9 cellular contexts compared by ENCODE assay signal in genomic region chr10:101120884-101121660, GRCh38. TPM values are rescaled to one million over a fixed set of nuclear protein-coding genes. Genes with fewer than 3 reads are reported as not detected.
DNase-seq lines count a peak whose midpoint lies in the region; TF ChIP-seq lines count a peak whose summit lies in the region.
"Had no signal": no experiment of that assay in that cellular context is flagged by ENCODE, and none has a peak within 500 bp of the region (broad histone marks: within the 10 kb centered on the region; RNA-seq: fewer than 3 reads in every experiment).

No MANE protein-coding gene starts in this region.

- no TSS peak for BruUV-seq in PC-9 (replicated peaks; lab: Mats Ljungman, UMichigan)

- intact Hi-C loops in activated T-helper 1 cell treated with anti-CD3 and anti-CD28 coated beads, Interleukin-12 subunit alpha, Interleukin-12 subunit beta, Interleukin-2, Interleukin-4 antibody, amounts not matched to agents 30 ng/mL and 10 ng/mL and 1 ng/mL, durations not matched to agents 14 hours and 24 hours and 36 hours (cut with micrococcal nuclease) = loop anchor here (2.0 to 5.0 kb wide), 2 partner anchors 22 to 59 kb away; partner anchors contain the start of gene KAZALD1
- intact Hi-C loops in PC-9 (cut with micrococcal nuclease; ENCODE audit: unreplicated experiment) = no loop called here

- peaks cover 33% of the 10 kb centered on the region for H3K4me1 Mint-ChIP-seq in activated T-helper 1 cell treated with anti-CD3 and anti-CD28 coated beads, Interleukin-12 subunit alpha, Interleukin-12 subunit beta, Interleukin-2, Interleukin-4 antibody, amounts not matched to agents 30 ng/mL and 10 ng/mL and 1 ng/mL, durations not matched to agents 14 hours and 24 hours and 36 hours (ENCODE audit: low read depth)

- H3K27ac ChIP-seq in PC-9 = no peak overlapping the region

- POLR2A ChIA-PET in PC-9 (lab: Charles Lee; ENCODE audit: unreplicated experiment) = no interaction called here

- H3K9me3 ChIP-seq in iPS-15b (ENCODE audit: control insufficient read depth, insufficient read depth, low read length) (no peaks in the 10 kb centered on the region), PC-9 (ENCODE audit: insufficient read depth, low read depth) (no peaks in the 10 kb centered on the region), BE2C (no peaks in the 10 kb centered on the region)

- no peaks in the 10 kb centered on the region for H3K9me2 ChIP-seq in PC-9 (ENCODE audit: insufficient read depth)

- no peaks in the 10 kb centered on the region for H4K20me1 ChIP-seq in PC-9 (ENCODE audit: insufficient read depth)

- no peaks in the 10 kb centered on the region for H3F3A ChIP-seq in PC-9 (ENCODE audit: insufficient read depth, low read depth)

- no peak overlapping the region for H3K9ac ChIP-seq in iPS-15b (ENCODE audit: low read depth, low read length)

- H3K36me3 Mint-ChIP-seq in activated T-helper 1 cell treated with anti-CD3 and anti-CD28 coated beads, Interleukin-12 subunit alpha, Interleukin-12 subunit beta, Interleukin-2, Interleukin-4 antibody, amounts not matched to agents 30 ng/mL and 10 ng/mL and 1 ng/mL, durations not matched to agents 14 hours and 24 hours and 36 hours (ENCODE audit: low read depth) = no peaks in the 10 kb centered on the region

- H3K27me3 ChIP-seq in iPS-15b (ENCODE audit: control insufficient read depth, insufficient read depth, low read length) (peaks cover 90% of the 10 kb centered on the region), PC-9 (ENCODE audit: insufficient read depth, low read depth) (peaks cover 62% of the 10 kb centered on the region), BE2C (no peaks in the 10 kb centered on the region)

- peaks cover 80% of the 10 kb centered on the region for H3K27me3 Mint-ChIP-seq in activated T-helper 1 cell treated with anti-CD3 and anti-CD28 coated beads, Interleukin-12 subunit alpha, Interleukin-12 subunit beta, Interleukin-2, Interleukin-4 antibody, amounts not matched to agents 30 ng/mL and 10 ng/mL and 1 ng/mL, durations not matched to agents 14 hours and 24 hours and 36 hours (ENCODE audit: insufficient read depth)

- H3K4me1 ChIP-seq in iPS-15b (ENCODE audit: control insufficient read depth, insufficient read depth, low read length) (peaks cover 5% of the 10 kb centered on the region), PC-9 (replicated peaks; ENCODE audit: insufficient read depth) (no peaks in the 10 kb centered on the region), BE2C (peaks cover 5% of the 10 kb centered on the region; the same call in 1 of the 2 replicates)

- H3K36me3 ChIP-seq in iPS-15b (ENCODE audit: control insufficient read depth, insufficient read depth, low read length) (no peaks in the 10 kb centered on the region), PC-9 (ENCODE audit: low read depth) (no peaks in the 10 kb centered on the region), BE2C (no peaks in the 10 kb centered on the region)

- H3K79me2 ChIP-seq in PC-9 (ENCODE audit: low read depth) = no peaks in the 10 kb centered on the region

- H3K4me3 Mint-ChIP-seq in activated T-helper 1 cell treated with anti-CD3 and anti-CD28 coated beads, Interleukin-12 subunit alpha, Interleukin-12 subunit beta, Interleukin-2, Interleukin-4 antibody, amounts not matched to agents 30 ng/mL and 10 ng/mL and 1 ng/mL, durations not matched to agents 14 hours and 24 hours and 36 hours = peak overlapping the region; percentile 88

- TF ChIP-seq CTCF in PC-9 (conservative IDR thresholded peaks at IDR 0.05) (no peak), BE2C (IDR thresholded peaks at IDR 0.05; ENCODE audit: low read depth, low read length) (no peak)

- no peaks in the 10 kb centered on the region for H3K9me3 Mint-ChIP-seq in activated T-helper 1 cell treated with anti-CD3 and anti-CD28 coated beads, Interleukin-12 subunit alpha, Interleukin-12 subunit beta, Interleukin-2, Interleukin-4 antibody, amounts not matched to agents 30 ng/mL and 10 ng/mL and 1 ng/mL, durations not matched to agents 14 hours and 24 hours and 36 hours

- DNase-seq in activated T-cell treated with anti-CD3 and anti-CD28 coated beads for 1 hour (ENCODE audit: low read depth) = peak; percentile 38
- no peak for DNase-seq in activated T-cell treated with anti-CD3 and anti-CD28 coated beads for 4 hours
- DNase-seq in activated T-helper 1 cell treated with anti-CD3 and anti-CD28 coated beads, Interleukin-12 subunit alpha, Interleukin-12 subunit beta, Interleukin-2, Interleukin-4 antibody, amounts not matched to agents 30 ng/mL and 10 ng/mL and 1 ng/mL, durations not matched to agents 14 hours and 24 hours and 36 hours (ENCODE audit: low spot score) = no peak
- DNase-seq in stimulated activated CD4-positive, alpha-beta T cell treated with anti-CD3 and anti-CD28 coated beads, Interleukin-4, amount 100 ng/mL, for 24 hours = peak; percentile 36
- DNase-seq in PC-9 = no peak
- DNase-seq in SHP77 (lab: John Stamatoyannopoulos, UW) = no peak
- DNase-seq in BE2C = no peak
- DNase-seq: DND-41 had no signal

- H2AFZ ChIP-seq in PC-9 = no peak overlapping the region

- H3K27ac Mint-ChIP-seq in activated T-helper 1 cell treated with anti-CD3 and anti-CD28 coated beads, Interleukin-12 subunit alpha, Interleukin-12 subunit beta, Interleukin-2, Interleukin-4 antibody, amounts not matched to agents 30 ng/mL and 10 ng/mL and 1 ng/mL, durations not matched to agents 14 hours and 24 hours and 36 hours = peak overlapping the region; percentile 78

- CTCF ChIA-PET in PC-9 (lab: Charles Lee) = no interaction called here

- no peak overlapping the region for H3K4me2 ChIP-seq in PC-9

- H3K4me3 ChIP-seq in iPS-15b (ENCODE audit: low read depth, low read length) (peak overlapping the region; percentile 50), PC-9 (no peak overlapping the region), BE2C (ENCODE audit: low read depth, low read length) (no peak overlapping the region)

RNA-seq across cellular contexts. Expression of gene TLX1, which starts 10.0 kb away (rescaled TPM):
- not detected in 2 replicates for total RNA-seq in activated T-helper 1 cell treated with anti-CD3 and anti-CD28 coated beads, Interleukin-12 subunit alpha, Interleukin-12 subunit beta, Interleukin-2, Interleukin-4 antibody, amounts not matched to agents 30 ng/mL and 10 ng/mL and 1 ng/mL, durations not matched to agents 14 hours and 24 hours and 36 hours
- total RNA-seq in PC-9 (2021) = not detected in 2 replicates
- 6.1 TPM for polyA plus RNA-seq in BE2C (2012; ENCODE audit: insufficient read depth, insufficient read length, low read depth)

RNA-seq across cellular contexts. Expression of gene KAZALD1, which starts 59.3 kb away (rescaled TPM):
- total RNA-seq in activated T-helper 1 cell treated with anti-CD3 and anti-CD28 coated beads, Interleukin-12 subunit alpha, Interleukin-12 subunit beta, Interleukin-2, Interleukin-4 antibody, amounts not matched to agents 30 ng/mL and 10 ng/mL and 1 ng/mL, durations not matched to agents 14 hours and 24 hours and 36 hours = 0.57 and 0.73 TPM in 2 replicates
- 19.7 and 21.2 TPM in 2 replicates for total RNA-seq in PC-9 (2021)
- polyA plus RNA-seq in BE2C (2012; ENCODE audit: insufficient read depth, insufficient read length, low read depth) = 27.2 TPM

Comparison
In these comparisons a context has a peak if more than half of its experiments do, and no peak if none do; other contexts are left out.
1. DNase-seq: peak in activated T-cell treated with anti-CD3 and anti-CD28 coated beads for 1 hour (single experiment) and stimulated activated CD4-positive, alpha-beta T cell treated with anti-CD3 and anti-CD28 coated beads, Interleukin-4, amount 100 ng/mL, for 24 hours (single experiment); none in activated T-cell treated with anti-CD3 and anti-CD28 coated beads for 4 hours (single experiment), activated T-helper 1 cell treated with anti-CD3 and anti-CD28 coated beads, Interleukin-12 subunit alpha, Interleukin-12 subunit beta, Interleukin-2, Interleukin-4 antibody, amounts not matched to agents 30 ng/mL and 10 ng/mL and 1 ng/mL, durations not matched to agents 14 hours and 24 hours and 36 hours (single experiment), PC-9 (0 of 2), SHP77 (0 of 2) and BE2C (single experiment).
2. RNA of gene KAZALD1, which starts 59.3 kb away (total RNA-seq): 19.7 to 21.2 TPM in PC-9; 0.57 to 0.73 TPM in activated T-helper 1 cell treated with anti-CD3 and anti-CD28 coated beads, Interleukin-12 subunit alpha, Interleukin-12 subunit beta, Interleukin-2, Interleukin-4 antibody, amounts not matched to agents 30 ng/mL and 10 ng/mL and 1 ng/mL, durations not matched to agents 14 hours and 24 hours and 36 hours; every median in the first group is over 10 times any median in the second.